In the genomic region with DNA sequence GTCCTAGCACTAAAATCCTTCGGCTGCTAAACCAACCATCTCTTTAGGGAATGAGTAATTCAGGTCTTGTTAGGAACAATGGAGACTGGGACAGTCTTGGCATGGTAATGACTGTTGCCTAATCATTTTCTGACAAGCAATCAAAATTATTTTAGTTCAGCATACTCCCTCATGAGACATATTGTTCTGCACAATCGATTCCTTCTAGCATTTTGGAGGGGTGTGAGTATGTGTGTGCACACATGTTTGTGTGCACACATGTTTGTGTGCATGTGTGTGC, we compare ENCODE assay signal across 32 cellular contexts. TPM values are rescaled to one million over a fixed set of nuclear protein-coding genes. Genes with fewer than 3 reads are reported as not detected.
"Had no signal": no experiment of that assay in that cellular context is flagged by ENCODE, and none has a peak within 500 bp of the region (broad histone marks: within the 10 kb centered on the region; RNA-seq: fewer than 3 reads in every experiment).

No MANE protein-coding gene starts in this region.

- H3K4me1 ChIP-seq: adrenal gland, body of pancreas, pancreas, psoas muscle, stomach, tibial artery, upper lobe of right lung had no signal

- H3K9me3 ChIP-seq: adrenal gland, body of pancreas, pancreas, psoas muscle, stomach, tibial artery, upper lobe of right lung had no signal

- H3K27me3 ChIP-seq: body of pancreas, pancreas had no signal

- H3K4me3 ChIP-seq: adrenal gland, body of pancreas, coronary artery, dorsolateral prefrontal cortex, hepatocyte, pancreas, psoas muscle, smooth muscle cell, stomach, tibial artery, upper lobe of right lung had no signal

- H3K27ac ChIP-seq: adrenal gland, body of pancreas, coronary artery, hepatocyte, pancreas, psoas muscle, stomach, tibial artery, upper lobe of right lung had no signal

- DNase-seq: activated B cell treated with CpG ODN at 0.5 μM for 24 hours; activated naive CD4-positive, alpha-beta T cell; activated naive CD8-positive, alpha-beta T cell treated with anti-CD3 and anti-CD28 coated beads for 36 hours; activated T-cell treated with anti-CD3 and anti-CD28 coated beads for 4 hours; activated T-cell treated with anti-CD3 and anti-CD28 coated beads, Interleukin-2, amount 50 U/mL, for 72 hours; adrenal gland; aorta; body of pancreas; dorsolateral prefrontal cortex; effector memory CD4-positive, alpha-beta T cell; erythroblast; left colon; naive B cell; nucleus accumbens; pancreas; psoas muscle; stimulated activated CD4-positive, alpha-beta T cell treated with anti-CD3 and anti-CD28 coated beads, Interleukin-1b, Interleukin-23, amount 100 ng/mL, for 48 hours; stimulated activated CD4-positive, alpha-beta T cell treated with anti-CD3 and anti-CD28 coated beads, Interleukin-4, amount 100 ng/mL, for 4 hours; stimulated activated CD8-positive, alpha-beta memory T cell treated with anti-CD3 and anti-CD28 coated beads, Interleukin-4, amount 100 ng/mL, for 48 hours; stimulated activated naive B cell treated with anti-CD40 and anti-IgM and Interleukin-4, amounts not matched to agents 10 μg/mL and 1 μg/mL and 100 μg/mL, for 72 hours; stomach; T-helper 2 cell; tibial artery; upper lobe of right lung had no signal

- H3K4me3 Mint-ChIP-seq: activated B cell treated with CpG ODN at 0.5 μM for 24 hours; activated naive CD8-positive, alpha-beta T cell treated with anti-CD3 and anti-CD28 coated beads for 36 hours; activated T-cell treated with anti-CD3 and anti-CD28 coated beads, Interleukin-2, amount 50 U/mL, for 72 hours; mesothelial cell of epicardium; neural crest cell; stimulated activated naive B cell treated with anti-CD40 and anti-IgM and Interleukin-4, amounts not matched to agents 10 μg/mL and 1 μg/mL and 100 μg/mL, for 72 hours had no signal

- H3K36me3 ChIP-seq: adrenal gland, pancreas, stomach, tibial artery, upper lobe of right lung had no signal

- H3K9me3 Mint-ChIP-seq: activated B cell treated with CpG ODN at 0.5 μM for 24 hours; activated naive CD8-positive, alpha-beta T cell treated with anti-CD3 and anti-CD28 coated beads for 36 hours; activated T-cell treated with anti-CD3 and anti-CD28 coated beads, Interleukin-2, amount 50 U/mL, for 72 hours; mesothelial cell of epicardium; naive B cell; neural crest cell; stimulated activated naive B cell treated with anti-CD40 and anti-IgM and Interleukin-4, amounts not matched to agents 10 μg/mL and 1 μg/mL and 100 μg/mL, for 72 hours had no signal

- ATAC-seq: activated T-cell treated with anti-CD3 and anti-CD28 coated beads, Interleukin-2, amount 50 U/mL, for 72 hours; body of pancreas; left colon; pancreas; stimulated activated naive B cell treated with anti-CD40 and anti-IgM and Interleukin-4, amounts not matched to agents 10 μg/mL and 1 μg/mL and 100 μg/mL, for 72 hours; upper lobe of right lung had no signal

- H3K36me3 Mint-ChIP-seq: activated naive CD8-positive, alpha-beta T cell treated with anti-CD3 and anti-CD28 coated beads for 36 hours; mesothelial cell of epicardium; naive B cell; stimulated activated naive B cell treated with anti-CD40 and anti-IgM and Interleukin-4, amounts not matched to agents 10 μg/mL and 1 μg/mL and 100 μg/mL, for 72 hours had no signal

- H3K27ac Mint-ChIP-seq: activated B cell treated with CpG ODN at 0.5 μM for 24 hours; activated naive CD8-positive, alpha-beta T cell treated with anti-CD3 and anti-CD28 coated beads for 36 hours; activated T-cell treated with anti-CD3 and anti-CD28 coated beads, Interleukin-2, amount 50 U/mL, for 72 hours; mesothelial cell of epicardium; naive B cell; stimulated activated naive B cell treated with anti-CD40 and anti-IgM and Interleukin-4, amounts not matched to agents 10 μg/mL and 1 μg/mL and 100 μg/mL, for 72 hours had no signal

- H3K4me1 Mint-ChIP-seq: activated B cell treated with CpG ODN at 0.5 μM for 24 hours; mesothelial cell of epicardium; naive B cell; neural crest cell; stimulated activated naive B cell treated with anti-CD40 and anti-IgM and Interleukin-4, amounts not matched to agents 10 μg/mL and 1 μg/mL and 100 μg/mL, for 72 hours had no signal

RNA-seq across cellular contexts. Expression of a gene that starts 2.1 kb away (rescaled TPM):
- total RNA-seq: activated B cell treated with CpG ODN at 0.5 μM for 24 hours; activated naive CD8-positive, alpha-beta T cell treated with anti-CD3 and anti-CD28 coated beads for 36 hours; activated T-cell treated with anti-CD3 and anti-CD28 coated beads, Interleukin-2, amount 50 U/mL, for 72 hours; body of pancreas; cardiac septum; left colon; mesothelial cell of epicardium; neural crest cell had no signal

RNA-seq across cellular contexts. Expression of a gene that starts 21.0 kb away (rescaled TPM):
- total RNA-seq: activated B cell treated with CpG ODN at 0.5 μM for 24 hours; activated naive CD8-positive, alpha-beta T cell treated with anti-CD3 and anti-CD28 coated beads for 36 hours; activated T-cell treated with anti-CD3 and anti-CD28 coated beads, Interleukin-2, amount 50 U/mL, for 72 hours; adrenal gland; aorta; body of pancreas; cardiac septum; frontal cortex; hepatocyte; left colon; liver; mesothelial cell of epicardium; neural crest cell; pancreas; psoas muscle; stomach; upper lobe of right lung had no signal

RNA-seq across cellular contexts. Expression of a gene that starts 30.3 kb away (rescaled TPM):
- total RNA-seq: activated B cell treated with CpG ODN at 0.5 μM for 24 hours; activated naive CD8-positive, alpha-beta T cell treated with anti-CD3 and anti-CD28 coated beads for 36 hours; activated T-cell treated with anti-CD3 and anti-CD28 coated beads, Interleukin-2, amount 50 U/mL, for 72 hours; adrenal gland; aorta; body of pancreas; cardiac septum; frontal cortex; hepatocyte; left colon; liver; mesothelial cell of epicardium; neural crest cell; pancreas; psoas muscle; smooth muscle cell; stomach; upper lobe of right lung had no signal
